8 cellular contexts compared by ENCODE assay signal in genomic region chr2:233250985-233251305, GRCh38. TPM values are rescaled to one million over a fixed set of nuclear protein-coding genes. Genes with fewer than 3 reads are reported as not detected.
DNase-seq lines count a peak whose midpoint lies in the region; ATAC-seq and TF ChIP-seq lines count a peak whose summit lies in the region.

No MANE protein-coding gene starts in this region.

- peak overlapping the region; percentile 46 to 92 (median 83) for H3K27ac Mint-ChIP-seq in brain

- peaks cover 1% of the 10 kb centered on the region for H3K36me3 Mint-ChIP-seq in brain

- H3K27me3 Mint-ChIP-seq in brain: peaks cover 3% of the 10 kb centered on the region

- H3K4me3 ChIP-seq in DND-41 (ENCODE audit: low read depth in 1 of 2, low read length in 2 of 2) (peak overlapping the region in 1 of 2 experiments; percentile 93; a peak in 2 of 4 replicates), neural cell (ENCODE audit: low read length) (peak overlapping the region; percentile 94)

- H3K27ac ChIP-seq in DND-41 (ENCODE audit: low read length) (peak overlapping the region; percentile 81), neural cell (ENCODE audit: low read length) (no peak overlapping the region)

- H4K20me1 ChIP-seq in DND-41 (ENCODE audit: insufficient read depth, low read length): peaks cover 16% of the 10 kb centered on the region; the same call in 1 of the 2 replicates
- no peaks in the 10 kb centered on the region for H4K20me1 ChIP-seq in neural cell (ENCODE audit: insufficient read depth)

- peaks cover 28% of the 10 kb centered on the region for H3K4me1 Mint-ChIP-seq in brain

- TF ChIP-seq EP300 in neural cell (conservative IDR thresholded peaks at IDR 0.05; ENCODE audit: poor library complexity, severe bottlenecking): no peak

- peak overlapping the region; percentile 77 for H3K9ac ChIP-seq in DND-41 (ENCODE audit: low read depth, low read length)
- no peak overlapping the region for H3K9ac ChIP-seq in neural cell (ENCODE audit: low read length)

- H3F3A ChIP-seq in neural cell (ENCODE audit: insufficient read depth, low read length, poor library complexity, severe bottlenecking): no peaks in the 10 kb centered on the region

- H2AFZ ChIP-seq in DND-41 (ENCODE audit: low read depth, low read length) (peak overlapping the region; percentile 76), neural cell (ENCODE audit: low read depth, low read length) (peak overlapping the region; percentile 49)

- peaks cover 0 to 11% (median 6%) of the 10 kb centered on the region in 5 experiments for H3K9me3 Mint-ChIP-seq in brain

- H3K4me2 ChIP-seq in DND-41 (ENCODE audit: insufficient read depth, low read length) (peak overlapping the region; percentile 93), neural cell (ENCODE audit: low read length) (no peak overlapping the region)

- no peak for TF ChIP-seq RAD21 in neural cell (conservative IDR thresholded peaks at IDR 0.05)

- no peak; the same call in 2 of the 3 replicates for ATAC-seq in DND-41 (ENCODE audit: insufficient read depth, low read depth)
- ATAC-seq in HG02885 (IDR thresholded peaks at IDR 0.05; ENCODE audit: poor library complexity, unreplicated experiment): peak; percentile 30
- no peak for ATAC-seq in HG02798 (IDR thresholded peaks at IDR 0.05; ENCODE audit: poor library complexity, unreplicated experiment)
- ATAC-seq in GM21723 (IDR thresholded peaks at IDR 0.05; ENCODE audit: unreplicated experiment): no peak

- no peaks in the 10 kb centered on the region for H3K9me2 ChIP-seq in neural cell (ENCODE audit: insufficient read depth, low read length)

- H3K27me3 ChIP-seq in DND-41 (ENCODE audit: insufficient read depth, low read length, poor library complexity): no peaks in the 10 kb centered on the region
- no peaks in the 10 kb centered on the region for H3K27me3 ChIP-seq in neural cell (ENCODE audit: insufficient read depth, low read depth, low read length)

- no peak for DNase-seq in DND-41
- DNase-seq in NCI-H2196 (lab: John Stamatoyannopoulos, UW; ENCODE audit: unreplicated experiment): no peak
- DNase-seq in NCI-H2196 treated with DMSO at 0.1 percent for 48 hours (lab: John Stamatoyannopoulos, UW; ENCODE audit: unreplicated experiment): no peak

- H3K9me3 ChIP-seq in DND-41 (ENCODE audit: insufficient read depth, low read length, severe bottlenecking) (no peaks in the 10 kb centered on the region), neural cell (ENCODE audit: low read length) (no peaks in the 10 kb centered on the region)

- no peak for TF ChIP-seq CTCF in DND-41 (IDR thresholded peaks at IDR 0.05; ENCODE audit: borderline replicate concordance, extremely low read depth, low read length, poor library complexity, severe bottlenecking)
- no peak for TF ChIP-seq CTCF in brain (conservative IDR thresholded peaks at IDR 0.05)
- no peak for TF ChIP-seq CTCF in neural cell (IDR thresholded peaks at IDR 0.05; ENCODE audit: poor library complexity, severe bottlenecking)

- H3K36me3 ChIP-seq in DND-41 (ENCODE audit: insufficient read depth, low read length): peaks cover 21% of the 10 kb centered on the region; the same call in 1 of the 2 replicates
- H3K36me3 ChIP-seq in neural cell (ENCODE audit: insufficient read depth, low read length): no peaks in the 10 kb centered on the region

- H3K4me3 Mint-ChIP-seq in brain: peak overlapping the region; percentile 89 to 97 (median 96)

- H3K79me2 ChIP-seq in DND-41 (ENCODE audit: insufficient read depth, low read length) (peaks cover 45% of the 10 kb centered on the region), neural cell (replicated peaks; ENCODE audit: insufficient read depth, low read length) (peaks cover 6% of the 10 kb centered on the region)

- peaks cover 31% of the 10 kb centered on the region for H3K4me1 ChIP-seq in DND-41 (ENCODE audit: insufficient read depth, low read length)

TF ChIP-seq in neural cell, 6 proteins besides CTCF, POLR2A, EP300 and RAD21:
- TF ChIP-seq, protein P1, sequence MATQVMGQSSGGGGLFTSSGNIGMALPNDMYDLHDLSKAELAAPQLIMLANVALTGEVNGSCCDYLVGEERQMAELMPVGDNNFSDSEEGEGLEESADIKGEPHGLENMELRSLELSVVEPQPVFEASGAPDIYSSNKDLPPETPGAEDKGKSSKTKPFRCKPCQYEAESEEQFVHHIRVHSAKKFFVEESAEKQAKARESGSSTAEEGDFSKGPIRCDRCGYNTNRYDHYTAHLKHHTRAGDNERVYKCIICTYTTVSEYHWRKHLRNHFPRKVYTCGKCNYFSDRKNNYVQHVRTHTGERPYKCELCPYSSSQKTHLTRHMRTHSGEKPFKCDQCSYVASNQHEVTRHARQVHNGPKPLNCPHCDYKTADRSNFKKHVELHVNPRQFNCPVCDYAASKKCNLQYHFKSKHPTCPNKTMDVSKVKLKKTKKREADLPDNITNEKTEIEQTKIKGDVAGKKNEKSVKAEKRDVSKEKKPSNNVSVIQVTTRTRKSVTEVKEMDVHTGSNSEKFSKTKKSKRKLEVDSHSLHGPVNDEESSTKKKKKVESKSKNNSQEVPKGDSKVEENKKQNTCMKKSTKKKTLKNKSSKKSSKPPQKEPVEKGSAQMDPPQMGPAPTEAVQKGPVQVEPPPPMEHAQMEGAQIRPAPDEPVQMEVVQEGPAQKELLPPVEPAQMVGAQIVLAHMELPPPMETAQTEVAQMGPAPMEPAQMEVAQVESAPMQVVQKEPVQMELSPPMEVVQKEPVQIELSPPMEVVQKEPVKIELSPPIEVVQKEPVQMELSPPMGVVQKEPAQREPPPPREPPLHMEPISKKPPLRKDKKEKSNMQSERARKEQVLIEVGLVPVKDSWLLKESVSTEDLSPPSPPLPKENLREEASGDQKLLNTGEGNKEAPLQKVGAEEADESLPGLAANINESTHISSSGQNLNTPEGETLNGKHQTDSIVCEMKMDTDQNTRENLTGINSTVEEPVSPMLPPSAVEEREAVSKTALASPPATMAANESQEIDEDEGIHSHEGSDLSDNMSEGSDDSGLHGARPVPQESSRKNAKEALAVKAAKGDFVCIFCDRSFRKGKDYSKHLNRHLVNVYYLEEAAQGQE (IDR thresholded peaks at IDR 0.05; ENCODE audit: borderline replicate concordance): no peak
- TF ChIP-seq EZH2 (IDR thresholded peaks at IDR 0.05; ENCODE audit: borderline replicate concordance, insufficient read depth, low read length, poor library complexity, severe bottlenecking) (no peak), TAF1 (IDR thresholded peaks at IDR 0.05; ENCODE audit: low read depth) (no peak), MXI1 (conservative IDR thresholded peaks at IDR 0.05; ENCODE audit: poor library complexity, severe bottlenecking) (no peak), SMC3 (conservative IDR thresholded peaks at IDR 0.05; ENCODE audit: poor library complexity) (no peak), POLR2AphosphoS5 (IDR thresholded peaks at IDR 0.05) (no peak)

RNA-seq across cellular contexts. Expression of gene ATG16L1, which starts 0.5 kb away (rescaled TPM):
- polyA plus RNA-seq in brain (ENCODE audit: insufficient read depth, low read depth, low replicate concordance) (9.6 TPM), neural cell (67.6 and 100 TPM in 2 replicates)
- polyA minus RNA-seq in neural cell: 57.5 and 61.7 TPM in 2 replicates

RNA-seq across cellular contexts. Expression of gene SAG, which starts 56.7 kb away (rescaled TPM):
- polyA plus RNA-seq in brain (ENCODE audit: insufficient read depth, low read depth, low replicate concordance) (not detected), neural cell (1.1 TPM in 1 of 2 replicates, not detected in the other)
- not detected in 2 replicates for polyA minus RNA-seq in neural cell
